23 cellular contexts compared by ENCODE assay signal in genomic region chr13:22463089-22463488, GRCh38.
"Had no signal": no experiment of that assay in that cellular context is flagged by ENCODE, and none has a peak within 500 bp of the region (broad histone marks: within the 10 kb centered on the region; RNA-seq: fewer than 3 reads in every experiment).

No MANE protein-coding gene starts in this region.

- H3K27me3 ChIP-seq: neutrophil, pancreas, right lobe of liver, sigmoid colon, stomach, testis, tibial artery, transverse colon, upper lobe of right lung, vagina had no signal

- H3K27ac ChIP-seq: neutrophil, pancreas, prostate gland, right lobe of liver, stomach, testis, tibial artery, transverse colon, upper lobe of right lung, vagina had no signal

- H3K9me3 ChIP-seq: neutrophil, pancreas, prostate gland, right lobe of liver, sigmoid colon, stomach, testis, tibial artery, transverse colon, upper lobe of right lung, vagina had no signal

- ATAC-seq: naive thymus-derived CD4-positive, alpha-beta T cell; natural killer cell; pancreas; right lobe of liver; stimulated activated effector memory CD8-positive, alpha-beta T cell treated with anti-CD3 and anti-CD28 coated beads, Interleukin-12 subunit alpha, Interleukin-12 subunit beta, amount 100 ng/mL, for 72 hours; stimulated activated naive B cell treated with anti-CD40 and anti-IgM and Interleukin-4, amounts not matched to agents 10 μg/mL and 1 μg/mL and 100 μg/mL, for 72 hours; upper lobe of right lung had no signal

- H3K4me3 ChIP-seq: pancreas, prostate gland, right lobe of liver, sigmoid colon, stomach, testis, tibial artery, transverse colon, upper lobe of right lung, vagina had no signal

- H3K36me3 ChIP-seq: neutrophil, pancreas, prostate gland, right lobe of liver, sigmoid colon, stomach, tibial artery, transverse colon, upper lobe of right lung, vagina had no signal

- DNase-seq: naive thymus-derived CD4-positive, alpha-beta T cell; natural killer cell; nucleus accumbens; pancreas; retina; right lobe of liver; sigmoid colon; small intestine; stimulated activated CD4-positive, alpha-beta T cell treated with anti-CD3 and anti-CD28 coated beads, Interleukin-15, amount 100 ng/mL, for 24 hours; stimulated activated CD4-positive, alpha-beta T cell treated with anti-CD3 and anti-CD28 coated beads, Interleukin-2, amount 100 ng/mL, for 24 hours; stimulated activated CD4-positive, alpha-beta T cell treated with anti-CD3 and anti-CD28 coated beads, Interleukin-2, amount 100 ng/mL, for 48 hours; stimulated activated CD4-positive, alpha-beta T cell treated with anti-CD3 and anti-CD28 coated beads, Interleukin-4, amount 100 ng/mL, for 24 hours; stimulated activated naive B cell treated with anti-CD40 and anti-IgM and Interleukin-4, amounts not matched to agents 10 μg/mL and 1 μg/mL and 100 μg/mL, for 72 hours; stimulated activated naive CD4-positive, alpha-beta T cell treated with Interleukin-2 at 50 U/mL for 16 hours; stomach; testis; tibial artery; transverse colon; upper lobe of right lung had no signal

- H3K4me1 ChIP-seq: pancreas, prostate gland, right lobe of liver, stomach, tibial artery, transverse colon, upper lobe of right lung had no signal
